ENCODE assay signal across 18 cellular contexts in genomic region chr10:30759423-30759822, GRCh38.
DNase-seq lines count a peak whose midpoint lies in the region; ATAC-seq, FAIRE-seq and TF ChIP-seq lines count a peak whose summit lies in the region.
"Had no signal": no experiment of that assay in that cellular context is flagged by ENCODE, and none has a peak within 500 bp of the region (broad histone marks: within the 10 kb centered on the region; RNA-seq: fewer than 3 reads in every experiment).

No MANE protein-coding gene starts in this region.

- H4K20me1 ChIP-seq in HepG2 (ENCODE audit: insufficient read depth, low read length), result no peaks in the 10 kb centered on the region

- DNase-seq in HepG2 (ENCODE audit: low spot score), result no peak
- peak; percentile 25 for DNase-seq in amniotic stem cell (lab: John Stamatoyannopoulos, UW)
- no peak for DNase-seq in left lobe of liver (ENCODE audit: low spot score)
- no peak for DNase-seq in HK-2 (ENCODE audit: unreplicated experiment)
- no peak for DNase-seq in NCI-H2029 (lab: John Stamatoyannopoulos, UW)
- DNase-seq: activated CD4-positive, alpha-beta T cell treated with anti-CD3 and anti-CD28 coated beads, Interleukin-2, amount 10 ng/mL, durations not matched to agents 7 days and 5 days; CD4-positive, CD25-positive, alpha-beta regulatory T cell; cerebellar nuclear complex; DMS53; NCI-H446 treated with DMSO at 0.1 percent for 48 hours; posterior cingulate gyrus; stimulated activated naive CD4-positive, alpha-beta T cell treated with Interleukin-2 at 50 U/mL for 16 hours; upper lobe of left lung had no signal

- CTCF ChIA-PET in HepG2 (lab: Yijun Ruan, JAX; ENCODE audit: low intra/inter-chr PET ratio, low total read pairs), result no interaction called here

- BruUV-seq in HepG2 (replicated peaks; lab: Mats Ljungman, UMichigan), result no TSS peak

- H3K4me1 ChIP-seq in liver (ENCODE audit: control insufficient read depth in 4 of 4, insufficient read depth in 4 of 4, low read length in 3 of 4) (no peaks in the 10 kb centered on the region), HepG2 (ENCODE audit: insufficient read depth, low read length) (no peaks in the 10 kb centered on the region)
- H3K4me1 ChIP-seq: A549, upper lobe of left lung had no signal

- no peaks in the 10 kb centered on the region for H3K36me3 ChIP-seq in liver (ENCODE audit: control insufficient read depth in 4 of 4, insufficient read depth in 3 of 4, low read depth in 1 of 4, low read length in 3 of 4)
- no peaks in the 10 kb centered on the region for H3K36me3 ChIP-seq in HepG2 (replicated peaks in 1 of 2; ENCODE audit: control insufficient read depth in 1 of 2, insufficient read depth in 2 of 2, low read length in 2 of 2)
- H3K36me3 ChIP-seq: upper lobe of left lung had no signal

- H3K9me3 ChIP-seq in liver (ENCODE audit: control insufficient read depth in 4 of 4, low read length in 3 of 4) (peaks cover 0 to 2% (median 0%) of the 10 kb centered on the region in 4 donors), HepG2 (ENCODE audit: low read length) (no peaks in the 10 kb centered on the region)
- H3K9me3 ChIP-seq: upper lobe of left lung had no signal

- no peak for FAIRE-seq in HepG2 (lab: Jason Lieb, UNC)
- FAIRE-seq: A549, endometrium had no signal

- TF ChIP-seq EP300 in HepG2 (IDR thresholded peaks at IDR 0.05; ENCODE audit: low read depth in 2 of 2, low read length in 2 of 2), result no peak
- TF ChIP-seq EP300 in HepG2 (CRISPR knock-in tag; IDR thresholded peaks at IDR 0.05; ENCODE audit: borderline replicate concordance), result no peak

- no peak overlapping the region for H3K4me2 ChIP-seq in HepG2 (ENCODE audit: low read depth, low read length)
- H3K4me2 ChIP-seq: A549 had no signal

- H3K9ac ChIP-seq in liver (ENCODE audit: low read depth in 1 of 2, low read length in 2 of 2) (no peak overlapping the region), HepG2 (ENCODE audit: insufficient read depth, low read depth, low read length) (no peak overlapping the region)

- H2AFZ ChIP-seq in HepG2 (ENCODE audit: low read length), result no peak overlapping the region

- no peak overlapping the region for H3K4me3 ChIP-seq in liver (ENCODE audit: low read depth in 1 of 3, low read length in 3 of 3)
- H3K4me3 ChIP-seq in HepG2 (replicated peaks in 1 of 3; ENCODE audit: insufficient read depth in 1 of 3, low read depth in 2 of 3, low read length in 3 of 3), result no peak overlapping the region; a peak in 1 of 6 replicates
- H3K4me3 ChIP-seq: A549, upper lobe of left lung had no signal

- WGBS in liver, result 63% methylated on average over 3 of the region's 3 CpGs
- 7% methylated on average over 3 of the region's 3 CpGs for WGBS in HepG2 (ENCODE audit: low lambda C conversion rate)

- in situ Hi-C loops in HepG2 (cut with HindIII; ENCODE audit: extremely low pct_ligation_motif_present, low pct_unique_long_range_greater_than_20kb), result no loop called here

- intact Hi-C loops in HepG2 (cut with micrococcal nuclease; ENCODE audit: unreplicated experiment), result no loop called here

- TF ChIP-seq RAD21 in liver (IDR thresholded peaks at IDR 0.05) (no peak), HepG2 (CRISPR knock-in tag; IDR thresholded peaks at IDR 0.05) (no peak)

- no peak overlapping the region for H3K27ac ChIP-seq in liver (ENCODE audit: low read depth in 1 of 2, low read length in 2 of 2)
- no peak overlapping the region for H3K27ac ChIP-seq in HepG2 (ENCODE audit: extremely low read length, insufficient read depth, low read length)
- H3K27ac ChIP-seq: A549, upper lobe of left lung had no signal

- ATAC-seq in HepG2 (no peak; the same call in 2 of the 3 replicates), left lobe of liver (peak; percentile 80), HG03045 (IDR thresholded peaks at IDR 0.05; ENCODE audit: unreplicated experiment) (no peak), HG03097 (IDR thresholded peaks at IDR 0.05; ENCODE audit: low FRiP score, unreplicated experiment) (no peak)
- ATAC-seq: A549 had no signal

- H3K27me3 ChIP-seq in liver (ENCODE audit: control insufficient read depth in 4 of 4, insufficient read depth in 4 of 4, low read length in 3 of 4) (no peaks in the 10 kb centered on the region), HepG2 (ENCODE audit: control insufficient read depth in 1 of 2, insufficient read depth in 2 of 2, low read length in 2 of 2) (peaks cover 0 to 17% of the 10 kb centered on the region in 2 experiments; a peak in 2 of 5 replicates)
- H3K27me3 ChIP-seq: upper lobe of left lung had no signal

- no peaks in the 10 kb centered on the region for H3K79me2 ChIP-seq in HepG2 (ENCODE audit: insufficient read depth, low read length)

- no peak for TF ChIP-seq POLR2A in HepG2 (IDR thresholded peaks at IDR 0.05; ENCODE audit: insufficient read depth in 1 of 2, low read depth in 2 of 2, low read length in 2 of 2)

- POLR2A ChIA-PET in HepG2 (lab: Yijun Ruan, JAX), result no interaction called here

- TF ChIP-seq CTCF in liver (IDR thresholded peaks at IDR 0.05; ENCODE audit: low read depth, low read length, missing input control) (no peak), HepG2 (CRISPR knock-in tag; IDR thresholded peaks at IDR 0.05) (no peak)

TF ChIP-seq in liver, 16 proteins besides CTCF, POLR2A, EP300 and RAD21:
- peak; percentile 60 to 63 for TF ChIP-seq HNF4A (conservative IDR thresholded peaks at IDR 0.05)
- TF ChIP-seq TAF1 (conservative IDR thresholded peaks at IDR 0.05), result no peak

TF ChIP-seq in HepG2, 621 proteins besides CTCF, POLR2A, EP300 and RAD21:
- TF ChIP-seq PITX1 (CRISPR knock-in tag; IDR thresholded peaks at IDR 0.05) (no peak), SRF (IDR thresholded peaks at IDR 0.05; ENCODE audit: low read depth, low read length) (no peak), FOXJ3 (CRISPR knock-in tag; IDR thresholded peaks at IDR 0.05; ENCODE audit: borderline replicate concordance) (no peak), ATF6 (CRISPR knock-in tag; conservative IDR thresholded peaks at IDR 0.05) (no peak), ZNF703 (CRISPR knock-in tag; IDR thresholded peaks at IDR 0.05; ENCODE audit: borderline replicate concordance) (no peak), CSRNP2 (CRISPR knock-in tag; conservative IDR thresholded peaks at IDR 0.05; ENCODE audit: low read depth) (no peak), ZBTB43 (CRISPR knock-in tag; conservative IDR thresholded peaks at IDR 0.05) (no peak), XBP1 (CRISPR knock-in tag; IDR thresholded peaks at IDR 0.05) (no peak)
